Comparison of ENCODE assay signal across 8 cellular contexts in genomic region chr2:33476100-33476792, GRCh38. TPM values are rescaled to one million over a fixed set of nuclear protein-coding genes. Genes with fewer than 3 reads are reported as not detected.
DNase-seq lines count a peak whose midpoint lies in the region; ATAC-seq and TF ChIP-seq lines count a peak whose summit lies in the region.

TSS of gene RASGRP3 (plus strand) at chr2:33476649. CDS start at chr2:33515137, 38,488 bp downstream.

- DNase-seq in C1 segment of cervical spinal cord (lab: John Stamatoyannopoulos, UW) (peak in 13 of 14 donors; percentile 43 to 83 (median 79)), GM19240 (ENCODE audit: insufficient read length, low spot score) (peak; percentile 38), NOMO-1 (lab: John Stamatoyannopoulos, UW; ENCODE audit: unreplicated experiment in 2 of 2) (peak; percentile 37 to 71), activated T-cell treated with anti-CD3 and anti-CD28 coated beads for 1 hour (ENCODE audit: low read depth) (peak; percentile 37), epithelial cell of esophagus (ENCODE audit: low read depth) (peak; percentile 65)
- peak; percentile 37 to 45 for DNase-seq in stimulated activated CD8-positive, alpha-beta memory T cell treated with anti-CD3 and anti-CD28 coated beads, Interleukin-2, amount 100 ng/mL, for 48 hours (ENCODE audit: low read depth in 2 of 2)

- peaks cover 42% of the 10 kb centered on the region for H3K4me1 ChIP-seq in mononuclear cell (ENCODE audit: insufficient read depth, low read length)

- peak; percentile 43 for ATAC-seq in HG03442 (IDR thresholded peaks at IDR 0.05; ENCODE audit: unreplicated experiment)

- no peak for TF ChIP-seq CTCF in epithelial cell of esophagus (IDR thresholded peaks at IDR 0.05; ENCODE audit: insufficient read depth, low read depth, low read length, missing control alignments)

- no peaks in the 10 kb centered on the region for H3K27me3 ChIP-seq in mononuclear cell (ENCODE audit: insufficient read depth, low read length)

- no peaks in the 10 kb centered on the region for H3K9me3 ChIP-seq in mononuclear cell (ENCODE audit: low read depth, low read length)

- H3K4me3 ChIP-seq in epithelial cell of esophagus (ENCODE audit: low read length) = peak within 1 kb of the TSS; percentile 85
- peak within 1 kb of the TSS; percentile 85 for H3K4me3 ChIP-seq in mononuclear cell (ENCODE audit: low read length)

RNA-seq across cellular contexts. Expression of gene RASGRP3, which starts in this region (rescaled TPM):
- 31.5 TPM for total RNA-seq in mononuclear cell

Comparison
In these comparisons a context has a peak if more than half of its experiments do, and no peak if none do; other contexts are left out.
1. Peak in every context shown above with its lines: DNase-seq, ATAC-seq and H3K4me3 ChIP-seq.